In genomic region chr7:139334399-139335150, GRCh38 we compare ENCODE assay signal across 26 cellular contexts.
"Had no signal": no experiment of that assay in that cellular context is flagged by ENCODE, and none has a peak within 500 bp of the region (broad histone marks: within the 10 kb centered on the region; RNA-seq: fewer than 3 reads in every experiment).

No MANE protein-coding gene starts in this region.

- H3K27me3 ChIP-seq: neural progenitor cell, pancreas, right lobe of liver, sigmoid colon, stomach, thyroid gland, tibial nerve, upper lobe of left lung had no signal

- H3K4me2 ChIP-seq: neural progenitor cell had no signal

- H3K27ac Mint-ChIP-seq: naive thymus-derived CD4-positive, alpha-beta T cell; natural killer cell; nephron; neural progenitor cell; progenitor cell of endocrine pancreas; stimulated activated effector memory CD8-positive, alpha-beta T cell treated with anti-CD3 and anti-CD28 coated beads, Interleukin-12 subunit alpha, Interleukin-12 subunit beta, amount 100 ng/mL, for 72 hours; stimulated activated naive B cell treated with anti-CD40 and anti-IgM and Interleukin-4, amounts not matched to agents 10 μg/mL and 1 μg/mL and 100 μg/mL, for 72 hours; stimulated activated naive CD8-positive, alpha-beta T cell treated with anti-CD3 and anti-CD28 coated beads, Interleukin-15, Interleukin-2, amounts not matched to agents 100 ng/mL and 50 ng/mL, for 24 hours had no signal

- ATAC-seq: naive thymus-derived CD4-positive, alpha-beta T cell; natural killer cell; pancreas; psoas muscle; right cardiac atrium; right lobe of liver; stimulated activated effector memory CD8-positive, alpha-beta T cell treated with anti-CD3 and anti-CD28 coated beads, Interleukin-12 subunit alpha, Interleukin-12 subunit beta, amount 100 ng/mL, for 72 hours; stimulated activated naive B cell treated with anti-CD40 and anti-IgM and Interleukin-4, amounts not matched to agents 10 μg/mL and 1 μg/mL and 100 μg/mL, for 72 hours had no signal

- H3K4me1 ChIP-seq: neural progenitor cell, psoas muscle, right lobe of liver, sigmoid colon, thyroid gland, tibial nerve, upper lobe of left lung had no signal

- DNase-seq: naive thymus-derived CD4-positive, alpha-beta T cell; natural killer cell; occipital lobe; pancreas; psoas muscle; right cardiac atrium; right lobe of liver; sigmoid colon; small intestine; stimulated activated CD4-positive, alpha-beta T cell treated with anti-CD3 and anti-CD28 coated beads, Interleukin-15, amount 100 ng/mL, for 24 hours; stimulated activated CD4-positive, alpha-beta T cell treated with anti-CD3 and anti-CD28 coated beads, Interleukin-2, amount 100 ng/mL, for 24 hours; stimulated activated CD4-positive, alpha-beta T cell treated with anti-CD3 and anti-CD28 coated beads, Interleukin-2, amount 100 ng/mL, for 48 hours; stimulated activated CD4-positive, alpha-beta T cell treated with anti-CD3 and anti-CD28 coated beads, Interleukin-4, amount 100 ng/mL, for 24 hours; stimulated activated naive B cell treated with anti-CD40 and anti-IgM and Interleukin-4, amounts not matched to agents 10 μg/mL and 1 μg/mL and 100 μg/mL, for 72 hours; stimulated activated naive CD4-positive, alpha-beta T cell treated with Interleukin-2 at 50 U/mL for 16 hours; stomach; thyroid gland; trophoblast cell; upper lobe of left lung had no signal

- H3K36me3 ChIP-seq: neural progenitor cell, pancreas, right lobe of liver, sigmoid colon, stomach, thoracic aorta, thyroid gland, tibial nerve, upper lobe of left lung had no signal

- H3K9me3 ChIP-seq: pancreas, right lobe of liver, sigmoid colon, stomach, thoracic aorta, thyroid gland had no signal

- H3K9ac ChIP-seq: neural progenitor cell had no signal

- H3K4me3 ChIP-seq: neural progenitor cell, pancreas, psoas muscle, right lobe of liver, sigmoid colon, stomach, thoracic aorta, thyroid gland, tibial nerve, upper lobe of left lung had no signal

- H3K4me3 Mint-ChIP-seq: naive thymus-derived CD4-positive, alpha-beta T cell; natural killer cell; nephron; neural progenitor cell; stimulated activated effector memory CD8-positive, alpha-beta T cell treated with anti-CD3 and anti-CD28 coated beads, Interleukin-12 subunit alpha, Interleukin-12 subunit beta, amount 100 ng/mL, for 72 hours; stimulated activated naive B cell treated with anti-CD40 and anti-IgM and Interleukin-4, amounts not matched to agents 10 μg/mL and 1 μg/mL and 100 μg/mL, for 72 hours; stimulated activated naive CD8-positive, alpha-beta T cell treated with anti-CD3 and anti-CD28 coated beads, Interleukin-15, Interleukin-2, amounts not matched to agents 100 ng/mL and 50 ng/mL, for 24 hours had no signal

- H3K27me3 Mint-ChIP-seq: naive thymus-derived CD4-positive, alpha-beta T cell; progenitor cell of endocrine pancreas; stimulated activated naive B cell treated with anti-CD40 and anti-IgM and Interleukin-4, amounts not matched to agents 10 μg/mL and 1 μg/mL and 100 μg/mL, for 72 hours; stimulated activated naive CD8-positive, alpha-beta T cell treated with anti-CD3 and anti-CD28 coated beads, Interleukin-15, Interleukin-2, amounts not matched to agents 100 ng/mL and 50 ng/mL, for 24 hours had no signal

- H2AFZ ChIP-seq: neural progenitor cell had no signal

- H3K36me3 Mint-ChIP-seq: natural killer cell; neural progenitor cell; stimulated activated effector memory CD8-positive, alpha-beta T cell treated with anti-CD3 and anti-CD28 coated beads, Interleukin-12 subunit alpha, Interleukin-12 subunit beta, amount 100 ng/mL, for 72 hours had no signal

- H3K27ac ChIP-seq: neural progenitor cell, pancreas, psoas muscle, right lobe of liver, sigmoid colon, stomach, thoracic aorta, thyroid gland, tibial nerve, upper lobe of left lung had no signal

- H3K4me1 Mint-ChIP-seq: neural progenitor cell had no signal
